ENCODE assay signal across 19 cellular contexts in genomic region chr10:78738457-78738856, GRCh38.
DNase-seq lines count a peak whose midpoint lies in the region; ATAC-seq and TF ChIP-seq lines count a peak whose summit lies in the region.
"Had no signal": no experiment of that assay in that cellular context is flagged by ENCODE, and none has a peak within 500 bp of the region (broad histone marks: within the 10 kb centered on the region; RNA-seq: fewer than 3 reads in every experiment).

No MANE protein-coding gene starts in this region.

- no peak overlapping the region for H3K4me3 Mint-ChIP-seq in nephron progenitor cell
- H3K4me3 Mint-ChIP-seq: B cell; CD4-positive, alpha-beta T cell; CD8-positive, alpha-beta T cell had no signal

- no peak overlapping the region for H3K27ac Mint-ChIP-seq in nephron progenitor cell
- H3K27ac Mint-ChIP-seq: B cell; CD4-positive, alpha-beta T cell; CD8-positive, alpha-beta T cell had no signal

- TF ChIP-seq CTCF in coronary artery (IDR thresholded peaks at IDR 0.05): no peak
- TF ChIP-seq CTCF in nephron progenitor cell (IDR thresholded peaks at IDR 0.05): no peak

- H3K36me3 Mint-ChIP-seq in nephron progenitor cell (ENCODE audit: low read depth): no peaks in the 10 kb centered on the region
- H3K36me3 Mint-ChIP-seq: CD8-positive, alpha-beta T cell had no signal

- H3K4me1 Mint-ChIP-seq in nephron progenitor cell: peaks cover 39% of the 10 kb centered on the region
- H3K4me1 Mint-ChIP-seq: B cell had no signal

- ATAC-seq in left cardiac atrium: no peak
- ATAC-seq in left lobe of liver: no peak
- ATAC-seq: A549; CD8-positive, alpha-beta T cell had no signal

- no peaks in the 10 kb centered on the region for H3K9me3 Mint-ChIP-seq in nephron progenitor cell
- H3K9me3 Mint-ChIP-seq: CD4-positive, alpha-beta T cell; CD8-positive, alpha-beta T cell had no signal

- H3K4me3 ChIP-seq in coronary artery: no peak overlapping the region
- H3K4me3 ChIP-seq: A549; BLaER1 treated with 17β-estradiol and CSF1 and Interleukin-3, amounts not matched to agents 10 nM and 100 nM had no signal

- intact Hi-C loops in cardiac septum (cut with DNase I): no loop called here
- intact Hi-C loops in left cardiac atrium (cut with DNase I): no loop called here

- DNase-seq in cardiac septum (ENCODE audit: low spot score) (peak; percentile 31), left cardiac atrium (no peak), coronary artery (ENCODE audit: low spot score) (peak; percentile 53), left lobe of liver (ENCODE audit: low spot score) (peak; percentile 18), mesenteric fat pad (ENCODE audit: low spot score) (peak; percentile 72), nephron progenitor cell (no peak), hypothalamus (lab: John Stamatoyannopoulos, UW) (no peak)
- DNase-seq: AML-193; Caco-2; Calu3; CD4-positive, alpha-beta T cell; CD8-positive, alpha-beta T cell; DMS79 treated with DMSO at 0.1 percent for 48 hours; GF-D8 had no signal

- H3K27me3 Mint-ChIP-seq in nephron progenitor cell (ENCODE audit: low read depth, poor library complexity): peaks cover 17% of the 10 kb centered on the region

- H3K27ac ChIP-seq in coronary artery: no peak overlapping the region
- H3K27ac ChIP-seq: 22Rv1; A549; BLaER1 treated with 17β-estradiol and CSF1 and Interleukin-3, amounts not matched to agents 10 nM and 100 nM; C4-2B had no signal

Comparison
In these comparisons a context has a peak if more than half of its experiments do, and no peak if none do; other contexts are left out.
1. DNase-seq: peak in cardiac septum (single experiment), coronary artery (single experiment), left lobe of liver (single experiment) and mesenteric fat pad (single experiment); none in left cardiac atrium (single experiment), nephron progenitor cell (single experiment) and hypothalamus (0 of 51).